1 cellular context compared by ENCODE assay signal in the genomic region with DNA sequence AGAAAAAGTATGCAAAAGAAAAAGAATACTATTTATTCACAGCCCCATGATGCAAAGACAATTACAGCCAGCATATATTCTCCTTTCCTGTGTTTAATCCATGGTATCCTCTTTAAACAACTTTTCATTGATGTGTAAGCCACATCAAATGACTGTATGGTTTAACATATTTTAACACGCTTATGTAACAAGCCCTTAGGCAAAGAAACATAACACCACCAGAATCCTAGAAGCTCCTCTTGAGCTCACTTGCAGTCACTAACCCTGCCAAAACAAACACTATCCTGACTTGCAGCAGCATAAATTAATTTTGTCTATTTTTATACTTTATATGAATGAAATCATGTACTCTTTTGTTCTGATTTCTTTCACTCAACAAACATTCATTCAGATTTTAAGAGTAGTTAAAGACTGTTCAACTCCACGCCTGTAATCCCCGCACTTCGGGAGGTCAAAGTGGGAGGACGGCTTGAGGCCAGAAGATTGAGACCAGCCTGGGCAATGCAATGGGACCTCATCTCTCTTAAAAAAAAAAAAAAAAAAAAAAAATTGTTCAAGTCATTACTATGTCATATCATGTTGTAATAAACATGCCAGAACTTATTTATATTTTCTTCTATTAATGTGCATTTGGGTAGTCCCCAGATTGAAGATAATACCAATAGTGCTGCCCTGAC.
A peak's percentile ranks its signal among the peaks of the same experiment; 100 is the strongest.
TF ChIP-seq lines count a peak whose summit lies in the region.

No MANE protein-coding gene starts in this region.

TF ChIP-seq in HEK293, 187 proteins besides CTCF, POLR2A, EP300 and RAD21 (continued from another document):
- TF ChIP-seq, protein P1, sequence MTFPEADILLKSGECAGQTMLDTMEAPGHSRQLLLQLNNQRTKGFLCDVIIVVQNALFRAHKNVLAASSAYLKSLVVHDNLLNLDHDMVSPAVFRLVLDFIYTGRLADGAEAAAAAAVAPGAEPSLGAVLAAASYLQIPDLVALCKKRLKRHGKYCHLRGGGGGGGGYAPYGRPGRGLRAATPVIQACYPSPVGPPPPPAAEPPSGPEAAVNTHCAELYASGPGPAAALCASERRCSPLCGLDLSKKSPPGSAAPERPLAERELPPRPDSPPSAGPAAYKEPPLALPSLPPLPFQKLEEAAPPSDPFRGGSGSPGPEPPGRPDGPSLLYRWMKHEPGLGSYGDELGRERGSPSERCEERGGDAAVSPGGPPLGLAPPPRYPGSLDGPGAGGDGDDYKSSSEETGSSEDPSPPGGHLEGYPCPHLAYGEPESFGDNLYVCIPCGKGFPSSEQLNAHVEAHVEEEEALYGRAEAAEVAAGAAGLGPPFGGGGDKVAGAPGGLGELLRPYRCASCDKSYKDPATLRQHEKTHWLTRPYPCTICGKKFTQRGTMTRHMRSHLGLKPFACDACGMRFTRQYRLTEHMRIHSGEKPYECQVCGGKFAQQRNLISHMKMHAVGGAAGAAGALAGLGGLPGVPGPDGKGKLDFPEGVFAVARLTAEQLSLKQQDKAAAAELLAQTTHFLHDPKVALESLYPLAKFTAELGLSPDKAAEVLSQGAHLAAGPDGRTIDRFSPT (tag by site-specific recombination; IDR thresholded peaks at IDR 0.05), result peak; percentile 64
- peak; percentile 85 for TF ChIP-seq WT1 (tag by site-specific recombination; IDR thresholded peaks at IDR 0.05)
- TF ChIP-seq ZNF549 (tag by site-specific recombination; IDR thresholded peaks at IDR 0.05), result 0 out of 2 replicates have a peak, but pooled peaks have one; percentile 28
- TF ChIP-seq SP2 (tag by site-specific recombination; IDR thresholded peaks at IDR 0.05), result no peak
- TF ChIP-seq SP3 (tag by site-specific recombination; IDR thresholded peaks at IDR 0.05), result 0 out of 2 replicates have a peak, but pooled peaks have one; percentile 14
- no peak for TF ChIP-seq YY1 (tag by site-specific recombination; IDR thresholded peaks at IDR 0.05)
- TF ChIP-seq ZNF184 (tag by site-specific recombination; IDR thresholded peaks at IDR 0.05), result peak; percentile 78; the same call in 1 of the 2 replicates
- TF ChIP-seq, protein P2, sequence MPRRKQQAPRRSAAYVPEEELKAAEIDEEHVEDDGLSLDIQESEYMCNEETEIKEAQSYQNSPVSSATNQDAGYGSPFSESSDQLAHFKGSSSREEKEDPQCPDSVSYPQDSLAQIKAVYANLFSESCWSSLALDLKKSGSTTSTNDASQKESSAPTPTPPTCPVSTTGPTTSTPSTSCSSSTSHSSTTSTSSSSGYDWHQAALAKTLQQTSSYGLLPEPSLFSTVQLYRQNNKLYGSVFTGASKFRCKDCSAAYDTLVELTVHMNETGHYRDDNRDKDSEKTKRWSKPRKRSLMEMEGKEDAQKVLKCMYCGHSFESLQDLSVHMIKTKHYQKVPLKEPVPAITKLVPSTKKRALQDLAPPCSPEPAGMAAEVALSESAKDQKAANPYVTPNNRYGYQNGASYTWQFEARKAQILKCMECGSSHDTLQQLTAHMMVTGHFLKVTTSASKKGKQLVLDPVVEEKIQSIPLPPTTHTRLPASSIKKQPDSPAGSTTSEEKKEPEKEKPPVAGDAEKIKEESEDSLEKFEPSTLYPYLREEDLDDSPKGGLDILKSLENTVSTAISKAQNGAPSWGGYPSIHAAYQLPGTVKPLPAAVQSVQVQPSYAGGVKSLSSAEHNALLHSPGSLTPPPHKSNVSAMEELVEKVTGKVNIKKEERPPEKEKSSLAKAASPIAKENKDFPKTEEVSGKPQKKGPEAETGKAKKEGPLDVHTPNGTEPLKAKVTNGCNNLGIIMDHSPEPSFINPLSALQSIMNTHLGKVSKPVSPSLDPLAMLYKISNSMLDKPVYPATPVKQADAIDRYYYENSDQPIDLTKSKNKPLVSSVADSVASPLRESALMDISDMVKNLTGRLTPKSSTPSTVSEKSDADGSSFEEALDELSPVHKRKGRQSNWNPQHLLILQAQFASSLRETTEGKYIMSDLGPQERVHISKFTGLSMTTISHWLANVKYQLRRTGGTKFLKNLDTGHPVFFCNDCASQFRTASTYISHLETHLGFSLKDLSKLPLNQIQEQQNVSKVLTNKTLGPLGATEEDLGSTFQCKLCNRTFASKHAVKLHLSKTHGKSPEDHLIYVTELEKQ (tag by site-specific recombination; IDR thresholded peaks at IDR 0.05; ENCODE audit: borderline replicate concordance), result peak; percentile 54; the same call in 1 of the 2 replicates
- TF ChIP-seq KLF10 (tag by site-specific recombination; IDR thresholded peaks at IDR 0.05), result peak; percentile 65
- TF ChIP-seq IKZF3 (tag by site-specific recombination; IDR thresholded peaks at IDR 0.05), result peak; percentile 72; the same call in 1 of the 2 replicates
